10 cellular contexts compared by ENCODE assay signal in genomic region chr16:2035431-2036199, GRCh38. TPM values are rescaled to one million over a fixed set of nuclear protein-coding genes. Genes with fewer than 3 reads are reported as not detected.
DNase-seq lines count a peak whose midpoint lies in the region; ATAC-seq and TF ChIP-seq lines count a peak whose summit lies in the region.
"Had no signal": no experiment of that assay in that cellular context is flagged by ENCODE, and none has a peak within 500 bp of the region (broad histone marks: within the 10 kb centered on the region; RNA-seq: fewer than 3 reads in every experiment).

No MANE protein-coding gene starts in this region.

- no peak overlapping the region for H3K4me3 Mint-ChIP-seq in activated T-helper 2 cell treated with anti-CD3 and anti-CD28 coated beads, Interferon-gamma antibody, Interleukin-2, Interleukin-4, amounts not matched to agents 10 μg/mL and 5 μg/mL and 100 μg/mL, durations not matched to agents 14 hours and 24 hours and 36 hours (ENCODE audit: low read depth)
- H3K4me3 Mint-ChIP-seq: central memory CD8-positive, alpha-beta T cell had no signal

- no peaks in the 10 kb centered on the region for H3K36me3 Mint-ChIP-seq in activated T-helper 2 cell treated with anti-CD3 and anti-CD28 coated beads, Interferon-gamma antibody, Interleukin-2, Interleukin-4, amounts not matched to agents 10 μg/mL and 5 μg/mL and 100 μg/mL, durations not matched to agents 14 hours and 24 hours and 36 hours (ENCODE audit: low read depth)

- no peaks in the 10 kb centered on the region for H3K4me1 Mint-ChIP-seq in activated T-helper 2 cell treated with anti-CD3 and anti-CD28 coated beads, Interferon-gamma antibody, Interleukin-2, Interleukin-4, amounts not matched to agents 10 μg/mL and 5 μg/mL and 100 μg/mL, durations not matched to agents 14 hours and 24 hours and 36 hours (ENCODE audit: low read depth)
- H3K4me1 Mint-ChIP-seq: central memory CD8-positive, alpha-beta T cell had no signal

- H3K27me3 Mint-ChIP-seq in activated T-helper 2 cell treated with anti-CD3 and anti-CD28 coated beads, Interferon-gamma antibody, Interleukin-2, Interleukin-4, amounts not matched to agents 10 μg/mL and 5 μg/mL and 100 μg/mL, durations not matched to agents 14 hours and 24 hours and 36 hours (ENCODE audit: low read depth): no peaks in the 10 kb centered on the region
- H3K27me3 Mint-ChIP-seq: central memory CD8-positive, alpha-beta T cell had no signal

- TF ChIP-seq CTCF in AG09319 (IDR thresholded peaks at IDR 0.05; ENCODE audit: low read depth, low read length): no peak

- intact Hi-C loops in activated T-helper 2 cell treated with anti-CD3 and anti-CD28 coated beads, Interferon-gamma antibody, Interleukin-2, Interleukin-4, amounts not matched to agents 10 μg/mL and 5 μg/mL and 100 μg/mL, durations not matched to agents 14 hours and 24 hours and 36 hours (cut with micrococcal nuclease): no loop called here

- H3K27ac Mint-ChIP-seq in activated T-helper 2 cell treated with anti-CD3 and anti-CD28 coated beads, Interferon-gamma antibody, Interleukin-2, Interleukin-4, amounts not matched to agents 10 μg/mL and 5 μg/mL and 100 μg/mL, durations not matched to agents 14 hours and 24 hours and 36 hours: no peak overlapping the region

- peak; percentile 60 for DNase-seq in AG09319 (ENCODE audit: extremely low read depth, low read depth)
- peak; percentile 52 for DNase-seq in NCI-H1092 treated with DMSO at 0.1 percent for 48 hours (lab: John Stamatoyannopoulos, UW)
- peak; percentile 89 for DNase-seq in dedifferentiated amniotic fluid mesenchymal stem cell (ENCODE audit: extremely low spot score)
- DNase-seq in myocyte (ENCODE audit: low read depth): peak; percentile 78
- no peak for DNase-seq in stimulated activated CD4-positive, alpha-beta T cell treated with anti-CD3 and anti-CD28 coated beads, Interleukin-4, amount 100 ng/mL, for 1 hour
- no peak for DNase-seq in activated T-helper 2 cell treated with anti-CD3 and anti-CD28 coated beads, Interferon-gamma antibody, Interleukin-2, Interleukin-4, amounts not matched to agents 10 μg/mL and 5 μg/mL and 100 μg/mL, durations not matched to agents 14 hours and 24 hours and 36 hours (ENCODE audit: low spot score)
- DNase-seq: Karpas-422 had no signal

- no peak for ATAC-seq in GM18870 (IDR thresholded peaks at IDR 0.05; ENCODE audit: unreplicated experiment)
- ATAC-seq in HG03196 (IDR thresholded peaks at IDR 0.05; ENCODE audit: unreplicated experiment): no peak

- no peaks in the 10 kb centered on the region for H3K9me3 Mint-ChIP-seq in activated T-helper 2 cell treated with anti-CD3 and anti-CD28 coated beads, Interferon-gamma antibody, Interleukin-2, Interleukin-4, amounts not matched to agents 10 μg/mL and 5 μg/mL and 100 μg/mL, durations not matched to agents 14 hours and 24 hours and 36 hours
- H3K9me3 Mint-ChIP-seq: central memory CD8-positive, alpha-beta T cell had no signal

RNA-seq across cellular contexts. Expression of gene NHERF2, which starts 8.9 kb away (rescaled TPM):
- 38.1 and 52.7 TPM in 2 replicates for total RNA-seq in myocyte
- polyA plus RNA-seq in myocyte (2012): 25.1 TPM
- total RNA-seq in activated T-helper 2 cell treated with anti-CD3 and anti-CD28 coated beads, Interferon-gamma antibody, Interleukin-2, Interleukin-4, amounts not matched to agents 10 μg/mL and 5 μg/mL and 100 μg/mL, durations not matched to agents 14 hours and 24 hours and 36 hours: 2.3 and 2.6 TPM in 2 replicates

RNA-seq across cellular contexts. Expression of gene NTHL1, which starts 12.0 kb away (rescaled TPM):
- total RNA-seq in myocyte: 17.3 and 25.7 TPM in 2 replicates
- polyA plus RNA-seq in myocyte (2012): 15.4 TPM
- total RNA-seq in activated T-helper 2 cell treated with anti-CD3 and anti-CD28 coated beads, Interferon-gamma antibody, Interleukin-2, Interleukin-4, amounts not matched to agents 10 μg/mL and 5 μg/mL and 100 μg/mL, durations not matched to agents 14 hours and 24 hours and 36 hours: 43.5 and 54.7 TPM in 2 replicates

RNA-seq across cellular contexts. Expression of gene TSC2, which starts 12.2 kb away (rescaled TPM):
- 49.6 and 81.9 TPM in 2 replicates for total RNA-seq in myocyte
- 88.1 TPM for polyA plus RNA-seq in myocyte (2012)
- 89.7 and 92.8 TPM in 2 replicates for total RNA-seq in activated T-helper 2 cell treated with anti-CD3 and anti-CD28 coated beads, Interferon-gamma antibody, Interleukin-2, Interleukin-4, amounts not matched to agents 10 μg/mL and 5 μg/mL and 100 μg/mL, durations not matched to agents 14 hours and 24 hours and 36 hours

RNA-seq across cellular contexts. Expression of gene NPW, which starts 16.0 kb away (rescaled TPM):
- total RNA-seq in myocyte: 0.29 and 0.83 TPM in 2 replicates
- polyA plus RNA-seq in myocyte (2012): 0.43 TPM
- total RNA-seq in activated T-helper 2 cell treated with anti-CD3 and anti-CD28 coated beads, Interferon-gamma antibody, Interleukin-2, Interleukin-4, amounts not matched to agents 10 μg/mL and 5 μg/mL and 100 μg/mL, durations not matched to agents 14 hours and 24 hours and 36 hours: 4.2 and 5.1 TPM in 2 replicates

RNA-seq across cellular contexts. Expression of gene ZNF598, which starts 26.0 kb away (rescaled TPM):
- total RNA-seq in myocyte: 33.5 and 50.3 TPM in 2 replicates
- polyA plus RNA-seq in myocyte (2012): 30.8 TPM
- total RNA-seq in activated T-helper 2 cell treated with anti-CD3 and anti-CD28 coated beads, Interferon-gamma antibody, Interleukin-2, Interleukin-4, amounts not matched to agents 10 μg/mL and 5 μg/mL and 100 μg/mL, durations not matched to agents 14 hours and 24 hours and 36 hours: 82.0 and 83.3 TPM in 2 replicates

Comparison
In these comparisons a context has a peak if more than half of its experiments do, and no peak if none do; other contexts are left out.
1. DNase-seq: peak in AG09319 (single experiment), NCI-H1092 treated with DMSO at 0.1 percent for 48 hours (single experiment), dedifferentiated amniotic fluid mesenchymal stem cell (single experiment) and myocyte (single experiment); none in stimulated activated CD4-positive, alpha-beta T cell treated with anti-CD3 and anti-CD28 coated beads, Interleukin-4, amount 100 ng/mL, for 1 hour (single experiment) and activated T-helper 2 cell treated with anti-CD3 and anti-CD28 coated beads, Interferon-gamma antibody, Interleukin-2, Interleukin-4, amounts not matched to agents 10 μg/mL and 5 μg/mL and 100 μg/mL, durations not matched to agents 14 hours and 24 hours and 36 hours (single experiment).
2. RNA of gene NHERF2, which starts 8.9 kb away (total RNA-seq): 38.1 to 52.7 TPM in myocyte; 2.3 to 2.6 TPM in activated T-helper 2 cell treated with anti-CD3 and anti-CD28 coated beads, Interferon-gamma antibody, Interleukin-2, Interleukin-4, amounts not matched to agents 10 μg/mL and 5 μg/mL and 100 μg/mL, durations not matched to agents 14 hours and 24 hours and 36 hours; every median in the first group is over 10 times any median in the second.